ENCODE assay signal across 2 cellular contexts in genomic region chr9:133604214-133604613, GRCh38.
A peak's percentile ranks its signal among the peaks of the same experiment; 100 is the strongest.
TF ChIP-seq lines count a peak whose summit lies in the region.

No MANE protein-coding gene starts in this region.

TF ChIP-seq in HCT116, 20 proteins besides CTCF, POLR2A, EP300 and RAD21:
- no peak for TF ChIP-seq FOSL1 (IDR thresholded peaks at IDR 0.05; ENCODE audit: low read depth)
- no peak for TF ChIP-seq EZH2 (IDR thresholded peaks at IDR 0.05)
- no peak for TF ChIP-seq SRF (IDR thresholded peaks at IDR 0.05; ENCODE audit: low read depth)
- no peak for TF ChIP-seq EGR1 (IDR thresholded peaks at IDR 0.05; ENCODE audit: low read depth)
- TF ChIP-seq POLR2AphosphoS5 (IDR thresholded peaks at IDR 0.05; ENCODE audit: low read depth, low read length) = no peak
- TF ChIP-seq ZNF274 (IDR thresholded peaks at IDR 0.05; ENCODE audit: low read depth, low read length) = no peak
- no peak for TF ChIP-seq REST (IDR thresholded peaks at IDR 0.05; ENCODE audit: low read depth)
- TF ChIP-seq ELF1 (IDR thresholded peaks at IDR 0.05; ENCODE audit: borderline replicate concordance, low read depth) = no peak
- TF ChIP-seq CBX3 (IDR thresholded peaks at IDR 0.05; ENCODE audit: low read depth) = no peak
- no peak for TF ChIP-seq YY1 (IDR thresholded peaks at IDR 0.05; ENCODE audit: extremely low read depth, insufficient replicate concordance, low read depth, low read length)
- no peak for TF ChIP-seq ZFX (IDR thresholded peaks at IDR 0.05)
- TF ChIP-seq SIN3A (IDR thresholded peaks at IDR 0.05; ENCODE audit: low read depth) = no peak
- TF ChIP-seq MAX (IDR thresholded peaks at IDR 0.05) = no peak
- TF ChIP-seq TCF7L2 (IDR thresholded peaks at IDR 0.05; ENCODE audit: borderline replicate concordance, extremely low read depth, insufficient read depth, insufficient read length) = no peak

TF ChIP-seq in HepG2, 621 proteins besides CTCF, POLR2A, EP300 and RAD21:
- TF ChIP-seq STAG1 (CRISPR knock-in tag; IDR thresholded peaks at IDR 0.05) (peak; percentile 47), ZNF354B (CRISPR knock-in tag; IDR thresholded peaks at IDR 0.05) (no peak)
